16 cellular contexts compared by ENCODE assay signal in genomic region chrX:38881066-38881465, GRCh38.
A peak's percentile ranks its signal among the peaks of the same experiment; 100 is the strongest.
DNase-seq lines count a peak whose midpoint lies in the region; ATAC-seq and TF ChIP-seq lines count a peak whose summit lies in the region.
"Had no signal": no experiment of that assay in that cellular context is flagged by ENCODE, and none has a peak within 500 bp of the region (broad histone marks: within the 10 kb centered on the region; RNA-seq: fewer than 3 reads in every experiment).

No MANE protein-coding gene starts in this region.

- CTCF ChIA-PET in activated B cell treated with CpG ODN at 0.5 μM for 24 hours (lab: Charles Lee), result no interaction called here

- peak overlapping the region; percentile 84 for H3K27ac Mint-ChIP-seq in activated B cell treated with CpG ODN at 0.5 μM for 24 hours
- H3K27ac Mint-ChIP-seq: CD4-positive, CD25-positive, alpha-beta regulatory T cell had no signal

- H3K36me3 ChIP-seq in DOHH2 (ENCODE audit: control insufficient read depth, low read length) (peaks cover 4% of the 10 kb centered on the region; the same call in 1 of the 2 replicates), psoas muscle (ENCODE audit: insufficient read depth in 1 of 2, low read depth in 1 of 2) (no peaks in the 10 kb centered on the region)
- H3K36me3 ChIP-seq: SJCRH30 had no signal

- H3K4me2 ChIP-seq in DOHH2 (ENCODE audit: low read length), result peak overlapping the region; percentile 67

- DNase-seq in activated B cell treated with CpG ODN at 0.5 μM for 24 hours (no peak), psoas muscle (no peak), SW 1271 (lab: John Stamatoyannopoulos, UW) (no peak)
- DNase-seq: Caco-2; CD4-positive, CD25-positive, alpha-beta regulatory T cell; DMS153; KG1; NCI-H1048; NCI-H2227 treated with DMSO at 0.1 percent for 48 hours; NCI-H526; SJCRH30 had no signal

- peaks cover 2% of the 10 kb centered on the region for H3K9me3 Mint-ChIP-seq in activated B cell treated with CpG ODN at 0.5 μM for 24 hours

- no peaks in the 10 kb centered on the region for H4K20me1 ChIP-seq in DOHH2 (ENCODE audit: control insufficient read depth, insufficient read depth, low read depth, low read length)

- peak overlapping the region; percentile 94 for H3K27ac ChIP-seq in DOHH2 (ENCODE audit: low read depth, low read length)
- H3K27ac ChIP-seq in psoas muscle, result peak overlapping the region; percentile 59
- H3K27ac ChIP-seq: SJCRH30 had no signal

- H3K27me3 Mint-ChIP-seq in activated B cell treated with CpG ODN at 0.5 μM for 24 hours, result no peaks in the 10 kb centered on the region
- H3K27me3 Mint-ChIP-seq: CD4-positive, CD25-positive, alpha-beta regulatory T cell had no signal

- intact Hi-C loops in activated B cell treated with CpG ODN at 0.5 μM for 24 hours (cut with micrococcal nuclease) (loop anchor here (1.0 to 10.0 kb wide), 2 partner anchors 84 to 268 kb away; no protein-coding TSS in a partner anchor), psoas muscle (cut with DNase I) (no loop called here)

- no peaks in the 10 kb centered on the region for H3K36me3 Mint-ChIP-seq in activated B cell treated with CpG ODN at 0.5 μM for 24 hours (ENCODE audit: low read depth)
- H3K36me3 Mint-ChIP-seq: CD4-positive, CD25-positive, alpha-beta regulatory T cell had no signal

- WGBS in psoas muscle, 3 donors, result 56 to 100% (median 70%) methylated on average over 2 of the region's 2 CpGs

- H3K27me3 ChIP-seq in DOHH2 (ENCODE audit: control insufficient read depth, low read length), result no peaks in the 10 kb centered on the region
- H3K27me3 ChIP-seq in psoas muscle (ENCODE audit: insufficient read depth in 3 of 3, low read length in 2 of 3), result no peaks in the 10 kb centered on the region
- H3K27me3 ChIP-seq: SJCRH30 had no signal

- H3K9me3 ChIP-seq in DOHH2 (ENCODE audit: control insufficient read depth, insufficient read depth, low read length) (peaks cover 11% of the 10 kb centered on the region; the same call in 1 of the 2 replicates), psoas muscle (no peaks in the 10 kb centered on the region)
- H3K9me3 ChIP-seq: Caco-2, SJCRH30 had no signal

- H3F3A ChIP-seq in DOHH2 (ENCODE audit: control insufficient read depth, insufficient read depth), result peaks cover 10% of the 10 kb centered on the region

- POLR2A ChIA-PET in activated B cell treated with CpG ODN at 0.5 μM for 24 hours (lab: Charles Lee), result interaction anchor here (0.7 to 7.0 kb wide), 2 partner anchors 76 to 319 kb away, joined by 4 to 105 read pairs; no protein-coding TSS in a partner anchor

- TF ChIP-seq CTCF in DOHH2 (IDR thresholded peaks at IDR 0.05; ENCODE audit: low read depth, low read length, poor library complexity, severe bottlenecking) (no peak), activated B cell treated with CpG ODN at 0.5 μM for 24 hours (IDR thresholded peaks at IDR 0.05) (no peak), psoas muscle (IDR thresholded peaks at IDR 0.05) (no peak)

- H3K4me1 Mint-ChIP-seq in activated B cell treated with CpG ODN at 0.5 μM for 24 hours, result peaks cover 44% of the 10 kb centered on the region

- peak; percentile 43 for ATAC-seq in HG02759 (IDR thresholded peaks at IDR 0.05; ENCODE audit: unreplicated experiment)
- no peak for ATAC-seq in activated B cell treated with CpG ODN at 0.5 μM for 24 hours (ENCODE audit: low read depth)
- no peak for ATAC-seq in psoas muscle
- no peak for ATAC-seq in GM21360 (IDR thresholded peaks at IDR 0.05; ENCODE audit: unreplicated experiment)
- ATAC-seq in GM21825 (IDR thresholded peaks at IDR 0.05; ENCODE audit: unreplicated experiment), result no peak
- ATAC-seq in GM19455 (IDR thresholded peaks at IDR 0.05; ENCODE audit: unreplicated experiment), result no peak

- H3K9me2 ChIP-seq in DOHH2 (replicated peaks; ENCODE audit: control insufficient read depth, low read length), result no peaks in the 10 kb centered on the region

- peaks cover 58% of the 10 kb centered on the region for H3K4me1 ChIP-seq in DOHH2 (ENCODE audit: control insufficient read depth, low read length)
- H3K4me1 ChIP-seq in psoas muscle, result peaks cover 13% of the 10 kb centered on the region
- H3K4me1 ChIP-seq: Caco-2 had no signal

- H3K4me3 Mint-ChIP-seq in activated B cell treated with CpG ODN at 0.5 μM for 24 hours, result no peak overlapping the region
- H3K4me3 Mint-ChIP-seq: CD4-positive, CD25-positive, alpha-beta regulatory T cell had no signal

- H3K4me3 ChIP-seq in DOHH2 (ENCODE audit: low read length) (peak overlapping the region; percentile 41), psoas muscle (no peak overlapping the region)
- H3K4me3 ChIP-seq: SJCRH30 had no signal

- H3K79me2 ChIP-seq in DOHH2 (ENCODE audit: control insufficient read depth, low read length), result no peaks in the 10 kb centered on the region
